Comparison of ENCODE assay signal across 8 cellular contexts in genomic region chr7:20199015-20199737, GRCh38. TPM values are rescaled to one million over a fixed set of nuclear protein-coding genes. Genes with fewer than 3 reads are reported as not detected.
DNase-seq lines count a peak whose midpoint lies in the region; ATAC-seq, FAIRE-seq and TF ChIP-seq lines count a peak whose summit lies in the region.

No MANE protein-coding gene starts in this region.

- no peak for TF ChIP-seq CTCF in uterus (IDR thresholded peaks at IDR 0.05)

- DNase-seq in ACHN, result peak; percentile 94
- no peak for DNase-seq in GM18507 (ENCODE audit: extremely low spot score, insufficient read length, low read depth)
- peak; percentile 82 for DNase-seq in NCI-H1092 treated with DMSO at 0.1 percent for 48 hours (lab: John Stamatoyannopoulos, UW)
- DNase-seq in UCSD-AML1 (lab: John Stamatoyannopoulos, UW; ENCODE audit: unreplicated experiment), result peak; percentile 59
- peak; percentile 83 for DNase-seq in iris pigment epithelial cell (ENCODE audit: low read depth)
- DNase-seq in uterus, result peak; percentile 39 to 43
- no peak for DNase-seq in middle frontal gyrus (ENCODE audit: extremely low spot score, low spot score)

- no peaks in the 10 kb centered on the region for H3K27me3 ChIP-seq in uterus

- TF ChIP-seq POLR2A in uterus (IDR thresholded peaks at IDR 0.05), result no peak

- peak; percentile 99 for FAIRE-seq in GM18507 (lab: Jason Lieb, UNC)

- H3K36me3 ChIP-seq in uterus, result no peaks in the 10 kb centered on the region

- intact Hi-C loops in uterus (cut with DNase I; ENCODE audit: low total_unique reads), result no loop called here

- in situ Hi-C loops in ACHN (cut with HindIII; ENCODE audit: low pct_ligation_motif_present, low pct_unique_long_range_greater_than_20kb, low sequenced_read_pairs), result no loop called here

- H3K9me3 ChIP-seq in uterus, result no peaks in the 10 kb centered on the region

- peak; percentile 89 for ATAC-seq in HG02870 (IDR thresholded peaks at IDR 0.05; ENCODE audit: unreplicated experiment)

- H3K4me3 ChIP-seq in uterus, result no peak overlapping the region

- no peaks in the 10 kb centered on the region for H3K4me1 ChIP-seq in uterus

- H3K27ac ChIP-seq in uterus, result no peak overlapping the region

RNA-seq across cellular contexts. Expression of gene MACC1, which starts 18.0 kb away (rescaled TPM):
- total RNA-seq in uterus, result 10 to 100 TPM in 1 of 4 donors, 1 to 10 TPM in 2, not detected in 1; 1.0 to 23.9 (median 1.5) TPM

Comparison
In these comparisons a context has a peak if more than half of its experiments do, and no peak if none do; other contexts are left out.
1. DNase-seq: peak in ACHN (single experiment), NCI-H1092 treated with DMSO at 0.1 percent for 48 hours (single experiment), UCSD-AML1 (single experiment), iris pigment epithelial cell (single experiment) and uterus (2 of 2); none in GM18507 (single experiment) and middle frontal gyrus (single experiment).